Comparison of ENCODE assay signal across 9 cellular contexts in genomic region chr15:66704783-66705113, GRCh38. TPM values are rescaled to one million over a fixed set of nuclear protein-coding genes. Genes with fewer than 3 reads are reported as not detected.
DNase-seq lines count a peak whose midpoint lies in the region; ATAC-seq and TF ChIP-seq lines count a peak whose summit lies in the region.
"Had no signal": no experiment of that assay in that cellular context is flagged by ENCODE, and none has a peak within 500 bp of the region (broad histone marks: within the 10 kb centered on the region; RNA-seq: fewer than 3 reads in every experiment).

No MANE protein-coding gene starts in this region.

- peak overlapping the region; percentile 87 for H3K4me3 ChIP-seq in ACC112 (ENCODE audit: low read depth, low read length)
- peak overlapping the region in 57 of 59 donors; percentile 3 to 78 (median 60) for H3K4me3 ChIP-seq in dorsolateral prefrontal cortex
- no peak overlapping the region for H3K4me3 ChIP-seq in naive thymus-derived CD4-positive, alpha-beta T cell (ENCODE audit: low read length)
- H3K4me3 ChIP-seq: K562 had no signal

- H3K4me3 Mint-ChIP-seq in naive thymus-derived CD4-positive, alpha-beta T cell = peak overlapping the region in 9 of 10 donors; percentile 10 to 87 (median 80)

- peaks cover 5% of the 10 kb centered on the region; the same call in 1 of the 2 replicates for H3K36me3 ChIP-seq in ACC112 (ENCODE audit: insufficient read depth, low read length)
- H3K36me3 ChIP-seq in naive thymus-derived CD4-positive, alpha-beta T cell (ENCODE audit: control insufficient read depth in 2 of 3, insufficient read depth in 3 of 3, low read length in 3 of 3) = no peaks in the 10 kb centered on the region

- no peak overlapping the region for H3K27ac Mint-ChIP-seq in naive thymus-derived CD4-positive, alpha-beta T cell

- H2AFZ ChIP-seq in ACC112 (ENCODE audit: low read length, unreplicated experiment) = no peak overlapping the region

- H3K9me3 ChIP-seq in naive thymus-derived CD4-positive, alpha-beta T cell (ENCODE audit: control insufficient read depth in 2 of 3, low read length in 3 of 3) = no peaks in the 10 kb centered on the region

- CTCF ChIA-PET in naive thymus-derived CD4-positive, alpha-beta T cell (lab: Charles Lee) = interaction anchor here (1.2 kb wide), 1 partner anchor 86 kb away, joined by 3 read pairs; no protein-coding TSS in a partner anchor

- peaks cover 47% of the 10 kb centered on the region for H3K79me2 ChIP-seq in ACC112 (ENCODE audit: control insufficient read depth, insufficient read depth, low read length, unreplicated experiment)

- peaks cover 38% of the 10 kb centered on the region for H3K4me1 ChIP-seq in ACC112 (ENCODE audit: control insufficient read depth, insufficient read depth, low read length, unreplicated experiment)
- peaks cover 6 to 13% of the 10 kb centered on the region in 2 donors for H3K4me1 ChIP-seq in naive thymus-derived CD4-positive, alpha-beta T cell (ENCODE audit: control insufficient read depth in 2 of 2, insufficient read depth in 2 of 2, low read length in 2 of 2)

- H3K27me3 Mint-ChIP-seq in naive thymus-derived CD4-positive, alpha-beta T cell = peaks cover 6 to 27% (median 17%) of the 10 kb centered on the region in 5 donors

- H3K4me1 Mint-ChIP-seq in naive thymus-derived CD4-positive, alpha-beta T cell = peaks cover 10 to 22% (median 19%) of the 10 kb centered on the region in 7 donors

- no peaks in the 10 kb centered on the region for H3K36me3 Mint-ChIP-seq in naive thymus-derived CD4-positive, alpha-beta T cell

- intact Hi-C loops in dorsolateral prefrontal cortex (cut with DNase I) = loop anchor here in 1 of 2 donors (10.0 kb wide), 1 partner anchor 140 kb away; no protein-coding TSS in a partner anchor
- intact Hi-C loops in naive thymus-derived CD4-positive, alpha-beta T cell (cut with micrococcal nuclease) = loop anchor here (5.0 kb wide), 5 partner anchors 52 to 1133 kb away; partner anchors contain the start of gene ZWILCH (in 1 of the 2)

- ATAC-seq in naive thymus-derived CD4-positive, alpha-beta T cell = no peak
- ATAC-seq: K562 had no signal

- no peak overlapping the region for H3K27ac ChIP-seq in ACC112 (ENCODE audit: low read depth, low read length)
- peak overlapping the region in 9 of 59 donors; percentile 18 to 71 (median 51) for H3K27ac ChIP-seq in dorsolateral prefrontal cortex
- no peak overlapping the region for H3K27ac ChIP-seq in naive thymus-derived CD4-positive, alpha-beta T cell (ENCODE audit: low read depth, low read length)

- DNase-seq in HT-29 (ENCODE audit: low spot score) (peak; percentile 56), dorsolateral prefrontal cortex (no peak), GOT3 (lab: John Stamatoyannopoulos, UW) (no peak), NAMALWA (ENCODE audit: low spot score) (no peak), dedifferentiated amniotic fluid mesenchymal stem cell (ENCODE audit: extremely low spot score) (no peak)
- DNase-seq in naive thymus-derived CD4-positive, alpha-beta T cell = no peak
- DNase-seq in stimulated activated CD4-positive, alpha-beta T cell treated with anti-CD3 and anti-CD28 coated beads, Interleukin-4, amount 100 ng/mL, for 4 hours = no peak

- POLR2A ChIA-PET in naive thymus-derived CD4-positive, alpha-beta T cell (lab: Charles Lee) = interaction anchor here (0.5 to 0.6 kb wide), 2 partner anchors 11 to 39 kb away, joined by 3 read pairs; no protein-coding TSS in a partner anchor

- peaks cover 0 to 1% (median 0%) of the 10 kb centered on the region in 11 donors for H3K9me3 Mint-ChIP-seq in naive thymus-derived CD4-positive, alpha-beta T cell

- TF ChIP-seq CTCF in dorsolateral prefrontal cortex (IDR thresholded peaks at IDR 0.05 in 54 of 56, conservative IDR thresholded peaks at IDR 0.05 in 2 of 56; ENCODE audit: low read depth in 1 of 56, partially characterized antibody in 56 of 56) = no peak

- H3K27me3 ChIP-seq in ACC112 (ENCODE audit: insufficient read depth, low read length) (no peaks in the 10 kb centered on the region), dorsolateral prefrontal cortex (peaks cover 0 to 30% (median 10%) of the 10 kb centered on the region in 45 donors)
- peaks cover 5 to 7% of the 10 kb centered on the region in 2 donors for H3K27me3 ChIP-seq in naive thymus-derived CD4-positive, alpha-beta T cell (ENCODE audit: control insufficient read depth in 2 of 2, insufficient read depth in 2 of 2, low read length in 2 of 2)

RNA-seq across cellular contexts. Expression of gene SMAD6, which starts 2.7 kb away (rescaled TPM):
- 101 and 123 TPM in 2 replicates for total RNA-seq in HT-29 (2014; rRNA removed; shearing (Covaris generic))
- 10 to 100 TPM in 55 of 120 experiments, 1 to 10 TPM in 65; 2.4 to 31.5 (median 9.5) TPM for total RNA-seq in dorsolateral prefrontal cortex
- total RNA-seq in naive thymus-derived CD4-positive, alpha-beta T cell = under 1 TPM; 0.27 to 0.76 (median 0.40) TPM
- polyA plus RNA-seq in naive thymus-derived CD4-positive, alpha-beta T cell = not detected
